In the genomic region with DNA sequence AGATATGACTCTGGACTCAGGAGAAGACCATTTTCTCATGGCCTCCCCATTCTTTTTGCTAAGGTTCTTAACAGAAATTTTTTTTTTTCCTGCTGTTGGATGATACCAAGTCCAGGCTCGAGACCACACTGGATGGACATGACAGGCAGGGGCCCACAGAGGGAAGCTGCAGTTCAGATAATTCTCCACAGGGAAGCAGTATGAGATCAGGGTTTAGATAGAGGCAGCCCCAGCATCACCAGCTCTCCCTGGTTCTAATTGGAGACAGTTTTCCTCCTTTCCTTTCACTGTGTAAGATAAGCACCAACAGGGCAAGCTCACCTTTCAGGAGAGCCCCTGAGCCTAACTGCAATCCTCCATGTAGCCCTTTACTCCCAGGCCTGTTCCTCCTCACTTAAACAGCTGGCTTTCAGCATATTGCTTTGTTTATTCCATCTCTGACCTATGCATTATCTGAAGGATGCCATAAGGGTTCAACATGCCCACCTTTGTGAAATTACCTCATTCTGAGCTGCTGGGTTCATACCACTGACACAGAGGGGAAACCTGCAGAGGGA, we compare ENCODE assay signal across 9 cellular contexts.
DNase-seq lines count a peak whose midpoint lies in the region; ATAC-seq and TF ChIP-seq lines count a peak whose summit lies in the region.
"Had no signal": no experiment of that assay in that cellular context is flagged by ENCODE, and none has a peak within 500 bp of the region (broad histone marks: within the 10 kb centered on the region; RNA-seq: fewer than 3 reads in every experiment).

No MANE protein-coding gene starts in this region.

- H3K14ac ChIP-seq in IMR-90 (replicated peaks; ENCODE audit: low read depth, low read length): no peak overlapping the region

- no peaks in the 10 kb centered on the region for H4K20me1 ChIP-seq in IMR-90 (ENCODE audit: insufficient read depth, low read length)

- H3K79me1 ChIP-seq in IMR-90 (ENCODE audit: low read depth in 1 of 2, low read length in 2 of 2): no peaks in the 10 kb centered on the region

- ATAC-seq in IMR-90 (ENCODE audit: low read depth): peak; percentile 62
- no peak for ATAC-seq in HG03025 (IDR thresholded peaks at IDR 0.05; ENCODE audit: low FRiP score, unreplicated experiment)

- no peak overlapping the region for H4K8ac ChIP-seq in IMR-90 (ENCODE audit: low read depth in 2 of 2, low read length in 2 of 2)

- no peak overlapping the region for H2BK20ac ChIP-seq in IMR-90 (ENCODE audit: low read depth, low read length)

- H3K4me3 Mint-ChIP-seq in type B pancreatic cell: no peak overlapping the region

- H2AFZ ChIP-seq in IMR-90 (replicated peaks; ENCODE audit: low read length, poor library complexity): no peak overlapping the region

- no peaks in the 10 kb centered on the region for H3K36me3 Mint-ChIP-seq in type B pancreatic cell

- no peak overlapping the region for H3K4me2 ChIP-seq in IMR-90 (ENCODE audit: low read depth, low read length)

- DNase-seq in D341Med (ENCODE audit: low spot score) (peak; percentile 61), IMR-90 (peak; percentile 28), RWPE1 (ENCODE audit: low spot score) (peak; percentile 54), fibroblast of the conjunctiva (ENCODE audit: low read depth) (peak; percentile 16), type B pancreatic cell (ENCODE audit: extremely low spot score, unreplicated experiment) (no peak), NCI-H446 treated with DMSO at 0.1 percent for 48 hours (lab: John Stamatoyannopoulos, UW) (no peak)
- DNase-seq in effector CD8-positive, alpha-beta T cell (lab: John Stamatoyannopoulos, UW): no peak

- CTCF ChIA-PET in IMR-90 (lab: Yijun Ruan, JAX): interaction anchor here (1.6 kb wide), 1 partner anchor 12 kb away, joined by 5 read pairs; no protein-coding TSS in a partner anchor
- CTCF ChIA-PET in RWPE1 (lab: Yijun Ruan, JAX): interaction anchor here (0.5 to 1.4 kb wide), 6 partner anchors 26 to 116 kb away, joined by 3 to 7 read pairs (median 3); no protein-coding TSS in a partner anchor

- no peaks in the 10 kb centered on the region for H3K4me1 ChIP-seq in IMR-90 (ENCODE audit: control insufficient read depth, insufficient read depth, low read length)

- no peak overlapping the region for H3K18ac ChIP-seq in IMR-90 (ENCODE audit: low read depth, low read length)

- H2BK120ac ChIP-seq in IMR-90 (ENCODE audit: low read depth, low read length): no peak overlapping the region

- TF ChIP-seq POLR2A in IMR-90 (IDR thresholded peaks at IDR 0.05; ENCODE audit: low read depth, low read length): no peak

- H2AK5ac ChIP-seq in IMR-90 (ENCODE audit: low read depth, low read length): no peak overlapping the region

- H2BK5ac ChIP-seq in IMR-90 (ENCODE audit: low read depth, low read length, poor library complexity, severe bottlenecking): no peak overlapping the region

- H2AK9ac ChIP-seq in IMR-90 (replicated peaks; ENCODE audit: low read depth, low read length, poor library complexity): no peak overlapping the region

- peaks cover 7% of the 10 kb centered on the region for H3K4me1 Mint-ChIP-seq in type B pancreatic cell (ENCODE audit: unreplicated experiment)

- no peaks in the 10 kb centered on the region for H3K9me3 Mint-ChIP-seq in type B pancreatic cell

- no peaks in the 10 kb centered on the region for H3K9me1 ChIP-seq in IMR-90 (ENCODE audit: insufficient read depth, low read length)

- H3K27me3 ChIP-seq in IMR-90 (ENCODE audit: control insufficient read depth, insufficient read depth, low read length): peaks cover 51% of the 10 kb centered on the region

- POLR2A ChIA-PET in IMR-90 (lab: Charles Lee; ENCODE audit: unreplicated experiment) (no interaction called here), RWPE1 (lab: Yijun Ruan, JAX; ENCODE audit: low non-redundant PET) (no interaction called here)

- BruUV-seq in IMR-90 (replicated peaks; lab: Mats Ljungman, UMichigan): no TSS peak

- H3K27ac Mint-ChIP-seq in type B pancreatic cell: no peak overlapping the region

- H3K4me3 ChIP-seq in IMR-90 (ENCODE audit: insufficient read depth, low read depth, low read length): no peak overlapping the region
- H3K4me3 ChIP-seq: lung had no signal

- H3K4ac ChIP-seq in IMR-90 (ENCODE audit: low read depth, low read length): no peak overlapping the region

- H3K27me3 Mint-ChIP-seq in type B pancreatic cell: peaks cover 44% of the 10 kb centered on the region

- in situ Hi-C loops in IMR-90 (cut with MboI; ENCODE audit: low sequenced_read_pairs): no loop called here

- no peak overlapping the region for H4K91ac ChIP-seq in IMR-90 (ENCODE audit: insufficient read depth, low read depth, low read length)

- TF ChIP-seq CTCF in IMR-90 (conservative IDR thresholded peaks at IDR 0.05; ENCODE audit: low read depth, low read length) (peak; percentile 37; the same call in 1 of the 2 replicates), RWPE1 (conservative IDR thresholded peaks at IDR 0.05; ENCODE audit: low read depth) (peak; percentile 21; the same call in 1 of the 2 replicates), type B pancreatic cell (conservative IDR thresholded peaks at IDR 0.05) (peak; percentile 75)

- H3K27ac ChIP-seq in IMR-90 (ENCODE audit: insufficient read depth, low read length) (no peak overlapping the region), RWPE1 (no peak overlapping the region)

- dilution Hi-C loops in IMR-90 (cut with HindIII; ENCODE audit: low sequenced_read_pairs, unreplicated experiment): no loop called here

- intact Hi-C loops in IMR-90 (cut with micrococcal nuclease): no loop called here

- no CpG with 5 or more reads among the region's 1 CpG for WGBS in IMR-90 (ENCODE audit: extremely low coverage in 2 of 2, insufficient read length in 1 of 2), 2 experiments

- H3K36me3 ChIP-seq in IMR-90 (ENCODE audit: control insufficient read depth, insufficient read depth, low read length): no peaks in the 10 kb centered on the region

- H3K9me3 ChIP-seq in IMR-90 (ENCODE audit: control insufficient read depth, insufficient read depth, low read length): no peaks in the 10 kb centered on the region

- H3K23ac ChIP-seq in IMR-90 (ENCODE audit: low read depth, low read length): no peak overlapping the region

- no peak overlapping the region for H3K9ac ChIP-seq in IMR-90 (ENCODE audit: low read depth, low read length)

- no peak overlapping the region for H2BK15ac ChIP-seq in IMR-90 (ENCODE audit: low read depth, low read length)

- peak; percentile 55 for TF ChIP-seq RAD21 in IMR-90 (IDR thresholded peaks at IDR 0.05; ENCODE audit: low read length)

- no peak overlapping the region for H4K5ac ChIP-seq in IMR-90 (ENCODE audit: low read depth, low read length)

- no peak overlapping the region for H3K56ac ChIP-seq in IMR-90 (ENCODE audit: extremely low read depth, insufficient read depth, low read length)

TF ChIP-seq in IMR-90, 13 proteins besides CTCF, POLR2A, EP300 and RAD21:
- no peak for TF ChIP-seq NFE2L2 (IDR thresholded peaks at IDR 0.05; ENCODE audit: low read depth, low read length)
- peak; percentile 34 for TF ChIP-seq SMC3 (IDR thresholded peaks at IDR 0.05; ENCODE audit: low read depth, low read length)
- TF ChIP-seq FOS (IDR thresholded peaks at IDR 0.05; ENCODE audit: low read depth, low read length): no peak
TF ChIP-seq in IMR-90: peak in this region for 1.

Comparison
In these comparisons a context has a peak if more than half of its experiments do, and no peak if none do; other contexts are left out.
1. DNase-seq: peak in D341Med (single experiment), IMR-90 (single experiment), RWPE1 (single experiment) and fibroblast of the conjunctiva (single experiment); none in type B pancreatic cell (single experiment), NCI-H446 treated with DMSO at 0.1 percent for 48 hours (single experiment) and effector CD8-positive, alpha-beta T cell (single experiment).
2. CTCF ChIP-seq: peak in every context shown above with its lines; median percentile 75 in type B pancreatic cell; 37 in IMR-90; 21 in RWPE1.